ENCODE assay signal across 1 cellular context in the genomic region with DNA sequence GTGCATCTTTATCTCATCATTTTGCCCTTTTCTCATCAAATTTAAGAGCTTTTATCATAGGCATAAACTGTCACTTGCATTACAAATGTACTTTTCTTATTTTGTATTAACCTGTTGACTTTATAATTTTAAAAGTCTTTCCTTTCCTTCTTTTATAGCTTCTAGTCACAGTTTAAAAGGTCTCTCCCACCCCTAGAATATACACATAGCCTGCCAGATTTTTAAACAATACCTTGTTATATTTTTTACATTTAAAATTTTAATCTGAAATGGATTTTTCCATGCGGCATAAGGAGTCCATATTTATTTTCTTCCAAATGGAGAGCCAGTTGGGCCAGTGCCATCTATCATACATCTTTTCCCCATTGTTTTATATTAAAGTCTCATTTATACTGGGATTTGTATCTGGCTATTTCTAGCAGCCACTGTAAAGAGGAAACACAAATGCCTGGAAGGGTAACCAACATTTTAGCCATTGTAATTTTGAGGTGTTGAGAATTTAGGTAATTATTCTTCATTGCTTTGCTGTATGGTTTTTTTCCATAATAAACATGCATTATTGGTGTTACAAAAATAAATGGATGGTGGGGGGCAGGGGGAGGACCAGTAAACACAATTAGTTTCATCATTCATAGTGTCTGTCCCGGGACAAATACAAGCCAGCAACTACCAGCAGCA.
TF ChIP-seq lines count a peak whose summit lies in the region.

No MANE protein-coding gene starts in this region.

TF ChIP-seq in HCT116, 20 proteins besides CTCF, POLR2A, EP300 and RAD21 (continued from another document):
- TF ChIP-seq, protein P1, sequence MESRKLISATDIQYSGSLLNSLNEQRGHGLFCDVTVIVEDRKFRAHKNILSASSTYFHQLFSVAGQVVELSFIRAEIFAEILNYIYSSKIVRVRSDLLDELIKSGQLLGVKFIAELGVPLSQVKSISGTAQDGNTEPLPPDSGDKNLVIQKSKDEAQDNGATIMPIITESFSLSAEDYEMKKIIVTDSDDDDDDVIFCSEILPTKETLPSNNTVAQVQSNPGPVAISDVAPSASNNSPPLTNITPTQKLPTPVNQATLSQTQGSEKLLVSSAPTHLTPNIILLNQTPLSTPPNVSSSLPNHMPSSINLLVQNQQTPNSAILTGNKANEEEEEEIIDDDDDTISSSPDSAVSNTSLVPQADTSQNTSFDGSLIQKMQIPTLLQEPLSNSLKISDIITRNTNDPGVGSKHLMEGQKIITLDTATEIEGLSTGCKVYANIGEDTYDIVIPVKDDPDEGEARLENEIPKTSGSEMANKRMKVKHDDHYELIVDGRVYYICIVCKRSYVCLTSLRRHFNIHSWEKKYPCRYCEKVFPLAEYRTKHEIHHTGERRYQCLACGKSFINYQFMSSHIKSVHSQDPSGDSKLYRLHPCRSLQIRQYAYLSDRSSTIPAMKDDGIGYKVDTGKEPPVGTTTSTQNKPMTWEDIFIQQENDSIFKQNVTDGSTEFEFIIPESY (IDR thresholded peaks at IDR 0.05; ENCODE audit: extremely low read depth, insufficient replicate concordance, low read length), result no peak
- TF ChIP-seq, protein P2, sequence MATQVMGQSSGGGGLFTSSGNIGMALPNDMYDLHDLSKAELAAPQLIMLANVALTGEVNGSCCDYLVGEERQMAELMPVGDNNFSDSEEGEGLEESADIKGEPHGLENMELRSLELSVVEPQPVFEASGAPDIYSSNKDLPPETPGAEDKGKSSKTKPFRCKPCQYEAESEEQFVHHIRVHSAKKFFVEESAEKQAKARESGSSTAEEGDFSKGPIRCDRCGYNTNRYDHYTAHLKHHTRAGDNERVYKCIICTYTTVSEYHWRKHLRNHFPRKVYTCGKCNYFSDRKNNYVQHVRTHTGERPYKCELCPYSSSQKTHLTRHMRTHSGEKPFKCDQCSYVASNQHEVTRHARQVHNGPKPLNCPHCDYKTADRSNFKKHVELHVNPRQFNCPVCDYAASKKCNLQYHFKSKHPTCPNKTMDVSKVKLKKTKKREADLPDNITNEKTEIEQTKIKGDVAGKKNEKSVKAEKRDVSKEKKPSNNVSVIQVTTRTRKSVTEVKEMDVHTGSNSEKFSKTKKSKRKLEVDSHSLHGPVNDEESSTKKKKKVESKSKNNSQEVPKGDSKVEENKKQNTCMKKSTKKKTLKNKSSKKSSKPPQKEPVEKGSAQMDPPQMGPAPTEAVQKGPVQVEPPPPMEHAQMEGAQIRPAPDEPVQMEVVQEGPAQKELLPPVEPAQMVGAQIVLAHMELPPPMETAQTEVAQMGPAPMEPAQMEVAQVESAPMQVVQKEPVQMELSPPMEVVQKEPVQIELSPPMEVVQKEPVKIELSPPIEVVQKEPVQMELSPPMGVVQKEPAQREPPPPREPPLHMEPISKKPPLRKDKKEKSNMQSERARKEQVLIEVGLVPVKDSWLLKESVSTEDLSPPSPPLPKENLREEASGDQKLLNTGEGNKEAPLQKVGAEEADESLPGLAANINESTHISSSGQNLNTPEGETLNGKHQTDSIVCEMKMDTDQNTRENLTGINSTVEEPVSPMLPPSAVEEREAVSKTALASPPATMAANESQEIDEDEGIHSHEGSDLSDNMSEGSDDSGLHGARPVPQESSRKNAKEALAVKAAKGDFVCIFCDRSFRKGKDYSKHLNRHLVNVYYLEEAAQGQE (IDR thresholded peaks at IDR 0.05; ENCODE audit: low read depth), result no peak
- no peak for TF ChIP-seq JUND (IDR thresholded peaks at IDR 0.05)
- TF ChIP-seq POLR2AphosphoS5 (IDR thresholded peaks at IDR 0.05; ENCODE audit: low read depth, low read length), result no peak
- TF ChIP-seq ZFX (IDR thresholded peaks at IDR 0.05), result no peak
- TF ChIP-seq SIN3A (IDR thresholded peaks at IDR 0.05; ENCODE audit: low read depth), result no peak
- TF ChIP-seq SRF (IDR thresholded peaks at IDR 0.05; ENCODE audit: low read depth), result no peak
- TF ChIP-seq, protein P3, sequence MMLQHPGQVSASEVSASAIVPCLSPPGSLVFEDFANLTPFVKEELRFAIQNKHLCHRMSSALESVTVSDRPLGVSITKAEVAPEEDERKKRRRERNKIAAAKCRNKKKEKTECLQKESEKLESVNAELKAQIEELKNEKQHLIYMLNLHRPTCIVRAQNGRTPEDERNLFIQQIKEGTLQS (IDR thresholded peaks at IDR 0.05), result no peak
- TF ChIP-seq TCF7L2 (IDR thresholded peaks at IDR 0.05; ENCODE audit: borderline replicate concordance, extremely low read depth, insufficient read depth, insufficient read length), result no peak
- no peak for TF ChIP-seq CBX3 (IDR thresholded peaks at IDR 0.05; ENCODE audit: low read depth)
- no peak for TF ChIP-seq CEBPB (IDR thresholded peaks at IDR 0.05; ENCODE audit: low read depth)
- TF ChIP-seq EZH2 (IDR thresholded peaks at IDR 0.05), result no peak
- no peak for TF ChIP-seq ELF1 (IDR thresholded peaks at IDR 0.05; ENCODE audit: borderline replicate concordance, low read depth)
- TF ChIP-seq EGR1 (IDR thresholded peaks at IDR 0.05; ENCODE audit: low read depth), result no peak
- TF ChIP-seq, protein P4, sequence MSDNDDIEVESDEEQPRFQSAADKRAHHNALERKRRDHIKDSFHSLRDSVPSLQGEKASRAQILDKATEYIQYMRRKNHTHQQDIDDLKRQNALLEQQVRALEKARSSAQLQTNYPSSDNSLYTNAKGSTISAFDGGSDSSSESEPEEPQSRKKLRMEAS (IDR thresholded peaks at IDR 0.05), result no peak
- TF ChIP-seq ZNF274 (IDR thresholded peaks at IDR 0.05; ENCODE audit: low read depth, low read length), result no peak
TF ChIP-seq in HCT116: peak in this region for 0.
